In genomic region chr7:66996444-66997191, GRCh38 we compare ENCODE assay signal across 8 cellular contexts. TPM values are rescaled to one million over a fixed set of nuclear protein-coding genes. Genes with fewer than 3 reads are reported as not detected.
DNase-seq lines count a peak whose midpoint lies in the region; ATAC-seq and TF ChIP-seq lines count a peak whose summit lies in the region.
"Not testable (repeated sequence)": the region's sequence is repeated elsewhere in the genome, so short reads cannot be mapped to it uniquely, and the experiment has no call there.

A gene with protein sequence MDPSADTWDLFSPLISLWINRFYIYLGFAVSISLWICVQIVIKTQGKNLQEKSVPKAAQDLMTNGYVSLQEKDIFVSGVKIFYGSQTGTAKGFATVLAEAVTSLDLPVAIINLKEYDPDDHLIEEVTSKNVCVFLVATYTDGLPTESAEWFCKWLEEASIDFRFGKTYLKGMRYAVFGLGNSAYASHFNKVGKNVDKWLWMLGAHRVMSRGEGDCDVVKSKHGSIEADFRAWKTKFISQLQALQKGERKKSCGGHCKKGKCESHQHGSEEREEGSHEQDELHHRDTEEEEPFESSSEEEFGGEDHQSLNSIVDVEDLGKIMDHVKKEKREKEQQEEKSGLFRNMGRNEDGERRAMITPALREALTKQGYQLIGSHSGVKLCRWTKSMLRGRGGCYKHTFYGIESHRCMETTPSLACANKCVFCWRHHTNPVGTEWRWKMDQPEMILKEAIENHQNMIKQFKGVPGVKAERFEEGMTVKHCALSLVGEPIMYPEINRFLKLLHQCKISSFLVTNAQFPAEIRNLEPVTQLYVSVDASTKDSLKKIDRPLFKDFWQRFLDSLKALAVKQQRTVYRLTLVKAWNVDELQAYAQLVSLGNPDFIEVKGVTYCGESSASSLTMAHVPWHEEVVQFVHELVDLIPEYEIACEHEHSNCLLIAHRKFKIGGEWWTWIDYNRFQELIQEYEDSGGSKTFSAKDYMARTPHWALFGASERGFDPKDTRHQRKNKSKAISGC (plus strand): TSS chr7:66996833. CDS start chr7:66996979, 146 bp downstream.

- not testable (repeated sequence) for TF ChIP-seq RAD21 in IMR-90 (IDR thresholded peaks at IDR 0.05; ENCODE audit: low read length)

- not testable (repeated sequence) for H3K18ac ChIP-seq in IMR-90 (ENCODE audit: low read depth, low read length)

- peak within 1 kb of the TSS; percentile 75; the same call in 1 of the 2 replicates for H3K14ac ChIP-seq in IMR-90 (replicated peaks; ENCODE audit: low read depth, low read length)

- not testable (repeated sequence) for H3K9me1 ChIP-seq in IMR-90 (ENCODE audit: insufficient read depth, low read length)

- ATAC-seq in GM21528 (IDR thresholded peaks at IDR 0.05; ENCODE audit: low FRiP score, unreplicated experiment): peak; percentile 88
- peak; percentile 91 for ATAC-seq in IMR-90 (ENCODE audit: low read depth)

- H2AK5ac ChIP-seq in IMR-90 (ENCODE audit: low read depth, low read length): not testable (repeated sequence)

- POLR2A ChIA-PET in IMR-90 (lab: Charles Lee; ENCODE audit: unreplicated experiment): not testable (repeated sequence)

- H4K8ac ChIP-seq in IMR-90 (ENCODE audit: low read depth in 2 of 2, low read length in 2 of 2): peak within 1 kb of the TSS; percentile 85 to 94

- H2BK15ac ChIP-seq in IMR-90 (ENCODE audit: low read depth, low read length): not testable (repeated sequence)

- not testable (repeated sequence) for TF ChIP-seq CTCF in IMR-90 (conservative IDR thresholded peaks at IDR 0.05; ENCODE audit: low read depth, low read length)

- WGBS in IMR-90 (ENCODE audit: extremely low coverage in 2 of 2, insufficient read length in 1 of 2), 2 experiments: 1% methylated on average over 15 of the region's 44 CpGs; no CpG with 5 or more reads in 1 of the 2 experiments

- DNase-seq in D341Med (ENCODE audit: low spot score) (peak; percentile 86), IMR-90 (peak; percentile 96), OCI-M1 (lab: John Stamatoyannopoulos, UW) (peak; percentile 100), activated T-cell treated with anti-CD3 and anti-CD28 coated beads for 24 hours (ENCODE audit: low read depth) (peak; percentile 98), epidermal melanocyte (ENCODE audit: insufficient read length, low spot score) (peak; percentile 17), middle frontal gyrus (ENCODE audit: extremely low spot score, low spot score) (peak; percentile 97)
- DNase-seq in stimulated activated CD8-positive, alpha-beta memory T cell treated with anti-CD3 and anti-CD28 coated beads, Interleukin-2, amount 100 ng/mL, for 48 hours (ENCODE audit: low read depth in 2 of 2): peak; percentile 91 to 97

- H3K27ac ChIP-seq in IMR-90 (ENCODE audit: insufficient read depth, low read length): peak within 1 kb of the TSS; percentile 42

- dilution Hi-C loops in IMR-90 (cut with HindIII; ENCODE audit: low sequenced_read_pairs, unreplicated experiment): not testable (repeated sequence)

- peak within 1 kb of the TSS; percentile 56; the same call in 1 of the 2 replicates for H4K91ac ChIP-seq in IMR-90 (ENCODE audit: insufficient read depth, low read depth, low read length)

- peak within 1 kb of the TSS; percentile 50; the same call in 1 of the 2 replicates for H3K4ac ChIP-seq in IMR-90 (ENCODE audit: low read depth, low read length)

- H3K79me1 ChIP-seq in IMR-90 (ENCODE audit: low read depth in 1 of 2, low read length in 2 of 2): peaks cover 8 to 14% of the 10 kb centered on the region in 2 experiments

- H4K5ac ChIP-seq in IMR-90 (ENCODE audit: low read depth, low read length): not testable (repeated sequence)

- H3K23ac ChIP-seq in IMR-90 (ENCODE audit: low read depth, low read length): not testable (repeated sequence)

- not testable (repeated sequence) for H2BK20ac ChIP-seq in IMR-90 (ENCODE audit: low read depth, low read length)

- peak; percentile 67; the same call in 1 of the 2 replicates for TF ChIP-seq POLR2A in IMR-90 (IDR thresholded peaks at IDR 0.05; ENCODE audit: low read depth, low read length)

- not testable (repeated sequence) for H3K36me3 ChIP-seq in IMR-90 (ENCODE audit: control insufficient read depth, insufficient read depth, low read length)

- H3K9me3 ChIP-seq in IMR-90 (ENCODE audit: control insufficient read depth, insufficient read depth, low read length): not testable (repeated sequence)

- intact Hi-C loops in IMR-90 (cut with micrococcal nuclease): loop anchor here (5.0 kb wide), 1 partner anchor 169 kb away; no protein-coding TSS in a partner anchor

- H3K27me3 ChIP-seq in IMR-90 (ENCODE audit: control insufficient read depth, insufficient read depth, low read length): not testable (repeated sequence)

- CTCF ChIA-PET in IMR-90 (lab: Yijun Ruan, JAX): interaction anchor here (0.7 kb wide), 1 partner anchor 11 kb away, joined by 4 read pairs; no protein-coding TSS in a partner anchor

- H3K4me2 ChIP-seq in IMR-90 (ENCODE audit: low read depth, low read length): peak within 1 kb of the TSS; percentile 73

- not testable (repeated sequence) for H3K56ac ChIP-seq in IMR-90 (ENCODE audit: extremely low read depth, insufficient read depth, low read length)

- H2AK9ac ChIP-seq in IMR-90 (replicated peaks; ENCODE audit: low read depth, low read length, poor library complexity): not testable (repeated sequence)

- not testable (repeated sequence) for H3K4me1 ChIP-seq in IMR-90 (ENCODE audit: control insufficient read depth, insufficient read depth, low read length)

- in situ Hi-C loops in IMR-90 (cut with MboI; ENCODE audit: low sequenced_read_pairs): loop anchor here (25.0 kb wide), 1 partner anchor 434 kb away; no protein-coding TSS in a partner anchor

- H2BK5ac ChIP-seq in IMR-90 (ENCODE audit: low read depth, low read length, poor library complexity, severe bottlenecking): peak within 1 kb of the TSS; percentile 41

- H2BK120ac ChIP-seq in IMR-90 (ENCODE audit: low read depth, low read length): not testable (repeated sequence)

- H4K20me1 ChIP-seq in IMR-90 (ENCODE audit: insufficient read depth, low read length): not testable (repeated sequence)

- peak within 1 kb of the TSS; percentile 95 for H2AFZ ChIP-seq in IMR-90 (replicated peaks; ENCODE audit: low read length, poor library complexity)

- H3K9ac ChIP-seq in IMR-90 (ENCODE audit: low read depth, low read length): peak within 1 kb of the TSS; percentile 78

- BruUV-seq in IMR-90 (replicated peaks; lab: Mats Ljungman, UMichigan): not testable (repeated sequence)

- H3K4me3 ChIP-seq in IMR-90 (ENCODE audit: insufficient read depth, low read depth, low read length): peak within 1 kb of the TSS; percentile 60

TF ChIP-seq in IMR-90, 13 proteins besides CTCF, POLR2A, EP300 and RAD21:
- TF ChIP-seq MAZ (IDR thresholded peaks at IDR 0.05; ENCODE audit: borderline replicate concordance, low read depth, low read length) (peak; percentile 15; the same call in 1 of the 2 replicates), MXI1 (IDR thresholded peaks at IDR 0.05; ENCODE audit: borderline replicate concordance, low read depth, low read length) (peak; percentile 60; the same call in 1 of the 2 replicates)

RNA-seq across cellular contexts. Expression of the gene that starts here (rescaled TPM):
- 23.7 and 27.8 TPM in 2 replicates for total RNA-seq in IMR-90 (2012; rRNA removed)
- polyA plus RNA-seq in IMR-90 (2012; rRNA removed): 9.6 and 10.7 TPM in 2 replicates
- polyA plus RNA-seq in IMR-90 (2012; cell fraction: cytosol; rRNA removed): 3.5 and 5.0 TPM in 2 replicates
- polyA plus RNA-seq in IMR-90 (2012; cell fraction: nucleus; rRNA removed; ENCODE audit: low replicate concordance): 3.3 and 9.4 TPM in 2 replicates

Comparison
In these comparisons a context has a peak if more than half of its experiments do, and no peak if none do; other contexts are left out.
1. Peak in every context shown above with its lines: DNase-seq, ATAC-seq, H3K4me3 ChIP-seq and H3K27ac ChIP-seq.
2. DNase-seq: peak in every context shown above with its lines; median percentile 100 in OCI-M1; 98 in activated T-cell treated with anti-CD3 and anti-CD28 coated beads for 24 hours; 97 in middle frontal gyrus; 96 in IMR-90; 94 in stimulated activated CD8-positive, alpha-beta memory T cell treated with anti-CD3 and anti-CD28 coated beads, Interleukin-2, amount 100 ng/mL, for 48 hours; 86 in D341Med; 17 in epidermal melanocyte.